27 cellular contexts compared by ENCODE assay signal in genomic region chr16:21613361-21613760, GRCh38. TPM values are rescaled to one million over a fixed set of nuclear protein-coding genes. Genes with fewer than 3 reads are reported as not detected.
"Had no signal": no experiment of that assay in that cellular context is flagged by ENCODE, and none has a peak within 500 bp of the region (broad histone marks: within the 10 kb centered on the region; RNA-seq: fewer than 3 reads in every experiment).

No MANE protein-coding gene starts in this region.

- H3K27ac ChIP-seq: epithelial cell of prostate, esophagus muscularis mucosa, gastroesophageal sphincter, left ventricle myocardium inferior, lower lobe of right lung, neural progenitor cell, parathyroid adenoma, right lobe of liver, tibial artery had no signal

- DNase-seq: effector memory CD8-positive, alpha-beta T cell; glutamatergic neuron; immature natural killer cell; left cardiac atrium; left ventricle myocardium inferior; lower lobe of right lung; midbrain; occipital lobe; psoas muscle; retina; right lobe of liver; spleen; stimulated activated CD4-positive, alpha-beta T cell treated with anti-CD3 and anti-CD28 coated beads, Interleukin-15, amount 100 ng/mL, for 24 hours; stimulated activated CD4-positive, alpha-beta T cell treated with anti-CD3 and anti-CD28 coated beads, Interleukin-1b, Interleukin-23, amount 100 ng/mL, for 48 hours; stimulated activated CD4-positive, alpha-beta T cell treated with anti-CD3 and anti-CD28 coated beads, Interleukin-4, amount 100 ng/mL, for 24 hours; tibial artery had no signal

- H3K36me3 ChIP-seq: neural progenitor cell, right lobe of liver had no signal

- H3K9ac ChIP-seq: neural progenitor cell, parathyroid adenoma had no signal

- H3K9me3 Mint-ChIP-seq: dendritic cell treated with granulocyte-macrophage colony-stimulating factor and Interleukin-4, amounts not matched to agents 40 ng/mL and 50 ng/mL, for 4 days; effector memory CD8-positive, alpha-beta T cell; immature natural killer cell; memory B cell; natural killer cell treated with Interleukin-12 subunit alpha and Interleukin-12 subunit beta and Interleukin-15 and Interleukin-18, amount 100 ng/mL, for 72 hours; neural progenitor cell; stimulated activated memory B cell treated with anti-CD40 and anti-IgM and Interleukin-4, amounts not matched to agents 10 μg/mL and 1 μg/mL and 100 μg/mL, for 72 hours; stimulated activated naive CD8-positive, alpha-beta T cell treated with anti-CD3 and anti-CD28 coated beads, Interleukin-15, Interleukin-2, amounts not matched to agents 100 ng/mL and 50 ng/mL, for 24 hours had no signal

- H3K27me3 ChIP-seq: esophagus muscularis mucosa, gastroesophageal sphincter, neural progenitor cell, right lobe of liver, spleen, tibial artery had no signal

- H3K27ac Mint-ChIP-seq: memory B cell; neural progenitor cell; stimulated activated memory B cell treated with anti-CD40 and anti-IgM and Interleukin-4, amounts not matched to agents 10 μg/mL and 1 μg/mL and 100 μg/mL, for 72 hours; stimulated activated naive CD8-positive, alpha-beta T cell treated with anti-CD3 and anti-CD28 coated beads, Interleukin-15, Interleukin-2, amounts not matched to agents 100 ng/mL and 50 ng/mL, for 24 hours had no signal

- H3K4me3 Mint-ChIP-seq: dendritic cell treated with granulocyte-macrophage colony-stimulating factor and Interleukin-4, amounts not matched to agents 40 ng/mL and 50 ng/mL, for 4 days; effector memory CD8-positive, alpha-beta T cell; immature natural killer cell; memory B cell; natural killer cell treated with Interleukin-12 subunit alpha and Interleukin-12 subunit beta and Interleukin-15 and Interleukin-18, amount 100 ng/mL, for 72 hours; neural progenitor cell; stimulated activated memory B cell treated with anti-CD40 and anti-IgM and Interleukin-4, amounts not matched to agents 10 μg/mL and 1 μg/mL and 100 μg/mL, for 72 hours; stimulated activated naive CD8-positive, alpha-beta T cell treated with anti-CD3 and anti-CD28 coated beads, Interleukin-15, Interleukin-2, amounts not matched to agents 100 ng/mL and 50 ng/mL, for 24 hours had no signal

- H3K4me3 ChIP-seq: esophagus muscularis mucosa, gastroesophageal sphincter, left ventricle myocardium inferior, lower lobe of right lung, psoas muscle, right lobe of liver, spleen, tibial artery had no signal

- H3K27me3 Mint-ChIP-seq: dendritic cell treated with granulocyte-macrophage colony-stimulating factor and Interleukin-4, amounts not matched to agents 40 ng/mL and 50 ng/mL, for 4 days; effector memory CD8-positive, alpha-beta T cell; memory B cell; natural killer cell treated with Interleukin-12 subunit alpha and Interleukin-12 subunit beta and Interleukin-15 and Interleukin-18, amount 100 ng/mL, for 72 hours; stimulated activated memory B cell treated with anti-CD40 and anti-IgM and Interleukin-4, amounts not matched to agents 10 μg/mL and 1 μg/mL and 100 μg/mL, for 72 hours; stimulated activated naive CD8-positive, alpha-beta T cell treated with anti-CD3 and anti-CD28 coated beads, Interleukin-15, Interleukin-2, amounts not matched to agents 100 ng/mL and 50 ng/mL, for 24 hours had no signal

- H3K9me3 ChIP-seq: esophagus muscularis mucosa, gastroesophageal sphincter, left ventricle myocardium inferior, lower lobe of right lung, psoas muscle, right lobe of liver, spleen, tibial artery had no signal

RNA-seq across cellular contexts. Expression of gene IGSF6, which starts 39.0 kb away (rescaled TPM):
- total RNA-seq: fibroblast of villous mesenchyme; natural killer cell treated with Interleukin-12 subunit alpha and Interleukin-12 subunit beta and Interleukin-15 and Interleukin-18, amount 100 ng/mL, for 72 hours had no signal
